1 cellular context compared by ENCODE assay signal in the genomic region with DNA sequence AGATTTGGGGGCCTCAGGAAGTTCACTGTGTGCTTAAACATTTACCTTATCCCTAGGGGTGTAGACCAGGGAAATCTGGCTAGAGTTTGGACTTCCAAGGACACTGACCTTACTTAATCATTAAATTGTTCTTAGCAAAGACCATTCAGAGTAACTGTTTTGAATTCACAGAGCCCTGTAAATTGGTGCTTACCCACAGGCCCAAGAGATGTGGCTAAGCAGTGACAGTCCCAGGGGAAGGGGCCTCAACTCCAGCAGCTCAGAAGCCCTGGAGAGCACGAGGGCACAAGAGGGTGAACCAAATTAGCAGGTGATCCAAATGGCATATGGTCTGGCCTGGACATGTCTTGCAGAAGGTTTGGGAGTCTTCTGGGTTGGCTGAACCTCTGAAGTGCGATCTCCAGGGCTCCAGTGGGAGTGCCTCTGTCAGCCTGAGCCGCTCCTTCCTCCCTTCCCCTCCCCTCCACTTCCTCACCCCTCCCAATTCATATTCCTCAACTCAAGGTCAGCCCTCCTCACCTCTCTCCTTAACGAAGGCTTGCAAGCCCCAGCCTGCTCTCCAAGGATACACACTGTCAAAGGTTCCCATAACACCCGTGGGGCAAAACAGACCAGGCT.
TF ChIP-seq lines count a peak whose summit lies in the region.

No MANE protein-coding gene starts in this region.

TF ChIP-seq in HepG2, 621 proteins besides CTCF, POLR2A, EP300 and RAD21 (continued from another document and continues in another):
- TF ChIP-seq ZNF646 (CRISPR knock-in tag; IDR thresholded peaks at IDR 0.05) (no peak), MIXL1 (CRISPR knock-in tag; IDR thresholded peaks at IDR 0.05) (0 out of 2 replicates have a peak, but pooled peaks have one; percentile 34), E2F1 (CRISPR knock-in tag; IDR thresholded peaks at IDR 0.05) (no peak), KDM6A (CRISPR knock-in tag; IDR thresholded peaks at IDR 0.05; ENCODE audit: low read depth) (0 out of 2 replicates have a peak, but pooled peaks have one; percentile 33), ZNF83 (CRISPR knock-in tag; IDR thresholded peaks at IDR 0.05; ENCODE audit: borderline replicate concordance) (no peak), RCOR2 (CRISPR knock-in tag; IDR thresholded peaks at IDR 0.05) (no peak; the same call in 1 of the 2 replicates), SKI (IDR thresholded peaks at IDR 0.05; ENCODE audit: partially characterized antibody) (no peak), ZNF510 (CRISPR knock-in tag; IDR thresholded peaks at IDR 0.05; ENCODE audit: low read depth) (no peak), ZNF256 (CRISPR knock-in tag; conservative IDR thresholded peaks at IDR 0.05) (no peak), ZBTB10 (CRISPR knock-in tag; IDR thresholded peaks at IDR 0.05; ENCODE audit: borderline replicate concordance) (no peak; the same call in 1 of the 2 replicates), ZBTB34 (CRISPR knock-in tag; IDR thresholded peaks at IDR 0.05) (no peak), HNF4G (IDR thresholded peaks at IDR 0.05; ENCODE audit: borderline replicate concordance, low read depth, low read length) (0 out of 2 replicates have a peak, but pooled peaks have one; percentile 20), HNF4G (CRISPR knock-in tag; IDR thresholded peaks at IDR 0.05; ENCODE audit: borderline replicate concordance, low read depth) (no peak), ZNF367 (CRISPR knock-in tag; IDR thresholded peaks at IDR 0.05; ENCODE audit: borderline replicate concordance) (no peak), GATAD1 (CRISPR knock-in tag; IDR thresholded peaks at IDR 0.05) (no peak), REPIN1 (CRISPR knock-in tag; IDR thresholded peaks at IDR 0.05; ENCODE audit: borderline replicate concordance, low read depth) (peak; percentile 17; the same call in 1 of the 2 replicates), CSRNP2 (CRISPR knock-in tag; conservative IDR thresholded peaks at IDR 0.05; ENCODE audit: low read depth) (no peak), ZNF205 (CRISPR knock-in tag; IDR thresholded peaks at IDR 0.05) (0 out of 2 replicates have a peak, but pooled peaks have one; percentile 14), ZNF414 (CRISPR knock-in tag; IDR thresholded peaks at IDR 0.05) (no peak), ARNT (IDR thresholded peaks at IDR 0.05) (no peak), FOXO4 (CRISPR knock-in tag; conservative IDR thresholded peaks at IDR 0.05) (no peak)
- TF ChIP-seq, protein P1, sequence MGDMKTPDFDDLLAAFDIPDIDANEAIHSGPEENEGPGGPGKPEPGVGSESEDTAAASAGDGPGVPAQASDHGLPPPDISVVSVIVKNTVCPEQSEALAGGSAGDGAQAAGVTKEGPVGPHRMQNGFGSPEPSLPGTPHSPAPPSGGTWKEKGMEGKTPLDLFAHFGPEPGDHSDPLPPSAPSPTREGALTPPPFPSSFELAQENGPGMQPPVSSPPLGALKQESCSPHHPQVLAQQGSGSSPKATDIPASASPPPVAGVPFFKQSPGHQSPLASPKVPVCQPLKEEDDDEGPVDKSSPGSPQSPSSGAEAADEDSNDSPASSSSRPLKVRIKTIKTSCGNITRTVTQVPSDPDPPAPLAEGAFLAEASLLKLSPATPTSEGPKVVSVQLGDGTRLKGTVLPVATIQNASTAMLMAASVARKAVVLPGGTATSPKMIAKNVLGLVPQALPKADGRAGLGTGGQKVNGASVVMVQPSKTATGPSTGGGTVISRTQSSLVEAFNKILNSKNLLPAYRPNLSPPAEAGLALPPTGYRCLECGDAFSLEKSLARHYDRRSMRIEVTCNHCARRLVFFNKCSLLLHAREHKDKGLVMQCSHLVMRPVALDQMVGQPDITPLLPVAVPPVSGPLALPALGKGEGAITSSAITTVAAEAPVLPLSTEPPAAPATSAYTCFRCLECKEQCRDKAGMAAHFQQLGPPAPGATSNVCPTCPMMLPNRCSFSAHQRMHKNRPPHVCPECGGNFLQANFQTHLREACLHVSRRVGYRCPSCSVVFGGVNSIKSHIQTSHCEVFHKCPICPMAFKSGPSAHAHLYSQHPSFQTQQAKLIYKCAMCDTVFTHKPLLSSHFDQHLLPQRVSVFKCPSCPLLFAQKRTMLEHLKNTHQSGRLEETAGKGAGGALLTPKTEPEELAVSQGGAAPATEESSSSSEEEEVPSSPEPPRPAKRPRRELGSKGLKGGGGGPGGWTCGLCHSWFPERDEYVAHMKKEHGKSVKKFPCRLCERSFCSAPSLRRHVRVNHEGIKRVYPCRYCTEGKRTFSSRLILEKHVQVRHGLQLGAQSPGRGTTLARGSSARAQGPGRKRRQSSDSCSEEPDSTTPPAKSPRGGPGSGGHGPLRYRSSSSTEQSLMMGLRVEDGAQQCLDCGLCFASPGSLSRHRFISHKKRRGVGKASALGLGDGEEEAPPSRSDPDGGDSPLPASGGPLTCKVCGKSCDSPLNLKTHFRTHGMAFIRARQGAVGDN (CRISPR knock-in tag; IDR thresholded peaks at IDR 0.05) = peak; percentile 61
- TF ChIP-seq, protein P2, sequence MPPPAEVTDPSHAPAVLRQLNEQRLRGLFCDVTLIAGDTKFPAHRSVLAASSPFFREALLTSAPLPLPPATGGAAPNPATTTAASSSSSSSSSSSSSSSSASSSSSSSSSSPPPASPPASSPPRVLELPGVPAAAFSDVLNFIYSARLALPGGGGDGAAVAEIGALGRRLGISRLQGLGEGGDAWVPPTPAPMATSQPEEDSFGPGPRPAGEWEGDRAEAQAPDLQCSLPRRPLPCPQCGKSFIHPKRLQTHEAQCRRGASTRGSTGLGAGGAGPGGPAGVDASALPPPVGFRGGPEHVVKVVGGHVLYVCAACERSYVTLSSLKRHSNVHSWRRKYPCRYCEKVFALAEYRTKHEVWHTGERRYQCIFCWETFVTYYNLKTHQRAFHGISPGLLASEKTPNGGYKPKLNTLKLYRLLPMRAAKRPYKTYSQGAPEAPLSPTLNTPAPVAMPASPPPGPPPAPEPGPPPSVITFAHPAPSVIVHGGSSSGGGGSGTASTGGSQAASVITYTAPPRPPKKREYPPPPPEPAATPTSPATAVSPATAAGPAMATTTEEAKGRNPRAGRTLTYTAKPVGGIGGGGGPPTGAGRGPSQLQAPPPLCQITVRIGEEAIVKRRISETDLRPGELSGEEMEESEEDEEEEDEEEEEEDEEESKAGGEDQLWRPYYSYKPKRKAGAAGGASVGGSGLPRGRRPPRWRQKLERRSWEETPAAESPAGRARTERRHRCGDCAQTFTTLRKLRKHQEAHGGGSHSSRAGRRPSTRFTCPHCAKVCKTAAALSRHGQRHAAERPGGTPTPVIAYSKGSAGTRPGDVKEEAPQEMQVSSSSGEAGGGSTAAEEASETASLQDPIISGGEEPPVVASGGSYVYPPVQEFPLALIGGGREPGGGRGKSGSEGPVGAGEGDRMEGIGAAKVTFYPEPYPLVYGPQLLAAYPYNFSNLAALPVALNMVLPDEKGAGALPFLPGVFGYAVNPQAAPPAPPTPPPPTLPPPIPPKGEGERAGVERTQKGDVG (CRISPR knock-in tag; IDR thresholded peaks at IDR 0.05; ENCODE audit: borderline replicate concordance) = no peak
